In the genomic region with DNA sequence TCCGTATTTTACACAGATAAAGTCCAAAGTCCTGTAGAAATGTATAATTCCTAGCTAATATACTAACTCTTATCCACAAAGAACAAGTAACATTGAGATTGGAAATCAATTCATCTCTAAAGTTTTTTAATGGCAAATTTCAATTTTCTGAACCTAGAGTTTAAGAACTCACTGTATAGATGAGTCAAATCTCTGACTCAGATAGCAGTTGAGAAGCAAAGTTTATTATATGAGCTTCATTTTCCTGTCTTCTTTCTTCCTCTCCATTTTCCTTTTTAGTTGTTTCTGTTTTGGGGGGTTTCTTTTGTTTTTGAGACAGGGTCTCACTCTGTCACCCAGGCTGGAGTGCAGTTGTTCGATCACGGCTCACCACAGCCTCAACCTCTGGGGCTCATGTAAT, we compare ENCODE assay signal across 24 cellular contexts. TPM values are rescaled to one million over a fixed set of nuclear protein-coding genes. Genes with fewer than 3 reads are reported as not detected.
DNase-seq lines count a peak whose midpoint lies in the region; ATAC-seq, FAIRE-seq and TF ChIP-seq lines count a peak whose summit lies in the region.
"Had no signal": no experiment of that assay in that cellular context is flagged by ENCODE, and none has a peak within 500 bp of the region (broad histone marks: within the 10 kb centered on the region; RNA-seq: fewer than 3 reads in every experiment).

No MANE protein-coding gene starts in this region.

- H3K36me3 Mint-ChIP-seq in activated CD4-positive, alpha-beta T cell treated with anti-CD3 and anti-CD28 coated beads, Interleukin-2, amount 10 ng/mL, durations not matched to agents 7 days and 5 days (ENCODE audit: low read depth): peaks cover 89% of the 10 kb centered on the region
- peaks cover 44% of the 10 kb centered on the region for H3K36me3 Mint-ChIP-seq in astrocyte (ENCODE audit: low read depth, unreplicated experiment)
- no peaks in the 10 kb centered on the region for H3K36me3 Mint-ChIP-seq in T-helper 17 cell (ENCODE audit: low read depth)

- peaks cover 18% of the 10 kb centered on the region for H4K20me1 ChIP-seq in astrocyte (ENCODE audit: insufficient read depth, low read length)
- H4K20me1 ChIP-seq: BLaER1 treated with 17β-estradiol and CSF1 and Interleukin-3, amounts not matched to agents 10 nM and 100 nM had no signal

- ATAC-seq in T-helper 17 cell (no peak), HG03097 (IDR thresholded peaks at IDR 0.05; ENCODE audit: low FRiP score, unreplicated experiment) (no peak)

- no peak overlapping the region for H2AFZ ChIP-seq in astrocyte (ENCODE audit: low read depth, low read length)

- DNase-seq in activated CD4-positive, alpha-beta T cell treated with anti-CD3 and anti-CD28 coated beads, Interleukin-2, amount 10 ng/mL, durations not matched to agents 7 days and 5 days: no peak
- DNase-seq in activated CD4-positive, alpha-beta T cell treated with anti-CD3 and anti-CD28 coated beads, Interleukin-2, amount 50 U/mL, for 48 hours: no peak
- no peak for DNase-seq in astrocyte (ENCODE audit: low read depth)
- DNase-seq in T-helper 17 cell: no peak
- DNase-seq in activated naive CD4-positive, alpha-beta T cell treated with Interleukin-2 at 50 U/mL for 16 hours: no peak
- DNase-seq: activated effector memory CD4-positive, alpha-beta T cell treated with anti-CD3 and anti-CD28 coated beads, Interleukin-2, amount 50 U/mL, for 16 hours; DMS153; glutamatergic neuron; H7; KG1; NCI-H1092; NCI-H2107; NCI-H526 treated with DMSO at 0.1 percent for 48 hours; SIG-M5; T-helper 2 cell had no signal

- H3K27me3 Mint-ChIP-seq in activated CD4-positive, alpha-beta T cell treated with anti-CD3 and anti-CD28 coated beads, Interleukin-2, amount 10 ng/mL, durations not matched to agents 7 days and 5 days: no peaks in the 10 kb centered on the region
- no peaks in the 10 kb centered on the region for H3K27me3 Mint-ChIP-seq in astrocyte (ENCODE audit: low read depth, unreplicated experiment)
- H3K27me3 Mint-ChIP-seq in T-helper 17 cell: no peaks in the 10 kb centered on the region
- H3K27me3 Mint-ChIP-seq: dendritic cell treated with granulocyte-macrophage colony-stimulating factor and Interleukin-4, amounts not matched to agents 40 ng/mL and 50 ng/mL, for 4 days; memory B cell had no signal

- POLR2A ChIA-PET in activated CD4-positive, alpha-beta T cell treated with anti-CD3 and anti-CD28 coated beads, Interleukin-2, amount 10 ng/mL, durations not matched to agents 7 days and 5 days (lab: Charles Lee): no interaction called here

- no peaks in the 10 kb centered on the region for H3K9me3 Mint-ChIP-seq in activated CD4-positive, alpha-beta T cell treated with anti-CD3 and anti-CD28 coated beads, Interleukin-2, amount 10 ng/mL, durations not matched to agents 7 days and 5 days
- H3K9me3 Mint-ChIP-seq in astrocyte (ENCODE audit: unreplicated experiment): no peaks in the 10 kb centered on the region
- H3K9me3 Mint-ChIP-seq: dendritic cell treated with granulocyte-macrophage colony-stimulating factor and Interleukin-4, amounts not matched to agents 40 ng/mL and 50 ng/mL, for 4 days; memory B cell had no signal

- H3K79me2 ChIP-seq in astrocyte (ENCODE audit: insufficient read depth, low read length): no peaks in the 10 kb centered on the region

- H3K27ac ChIP-seq in astrocyte (ENCODE audit: low read depth, low read length) (no peak overlapping the region), muscle layer of colon (ENCODE audit: low read depth, low read length) (peak overlapping the region; percentile 62), stomach smooth muscle (ENCODE audit: low read length) (peak overlapping the region; percentile 81)
- H3K27ac ChIP-seq: 22Rv1; BLaER1 treated with 17β-estradiol and CSF1 and Interleukin-3, amounts not matched to agents 10 nM and 100 nM; epithelial cell of prostate; neutrophil had no signal

- CTCF ChIA-PET in activated CD4-positive, alpha-beta T cell treated with anti-CD3 and anti-CD28 coated beads, Interleukin-2, amount 10 ng/mL, durations not matched to agents 7 days and 5 days (lab: Charles Lee): interaction anchor here (0.8 to 1.5 kb wide), 3 partner anchors 10 to 103 kb away, joined by 3 to 4 read pairs (median 3); no protein-coding TSS in a partner anchor

- no peak for TF ChIP-seq CTCF in astrocyte (IDR thresholded peaks at IDR 0.05; ENCODE audit: insufficient read depth, low read depth, low read length)

- H3K4me3 Mint-ChIP-seq in activated CD4-positive, alpha-beta T cell treated with anti-CD3 and anti-CD28 coated beads, Interleukin-2, amount 10 ng/mL, durations not matched to agents 7 days and 5 days: no peak overlapping the region
- no peak overlapping the region for H3K4me3 Mint-ChIP-seq in astrocyte (ENCODE audit: unreplicated experiment)
- H3K4me3 Mint-ChIP-seq in T-helper 17 cell: no peak overlapping the region
- H3K4me3 Mint-ChIP-seq: dendritic cell treated with granulocyte-macrophage colony-stimulating factor and Interleukin-4, amounts not matched to agents 40 ng/mL and 50 ng/mL, for 4 days; memory B cell had no signal

- H3K4me3 ChIP-seq in astrocyte (ENCODE audit: insufficient read depth, low read depth, low read length) (no peak overlapping the region), muscle layer of colon (ENCODE audit: low read depth in 1 of 2, low read length in 2 of 2) (no peak overlapping the region), stomach smooth muscle (ENCODE audit: low read length in 2 of 2) (no peak overlapping the region)
- H3K4me3 ChIP-seq: BLaER1 treated with 17β-estradiol and CSF1 and Interleukin-3, amounts not matched to agents 10 nM and 100 nM had no signal

- peak overlapping the region; percentile 41 for H3K27ac Mint-ChIP-seq in activated CD4-positive, alpha-beta T cell treated with anti-CD3 and anti-CD28 coated beads, Interleukin-2, amount 10 ng/mL, durations not matched to agents 7 days and 5 days
- no peak overlapping the region for H3K27ac Mint-ChIP-seq in astrocyte (ENCODE audit: unreplicated experiment)
- H3K27ac Mint-ChIP-seq in T-helper 17 cell: no peak overlapping the region
- H3K27ac Mint-ChIP-seq: dendritic cell treated with granulocyte-macrophage colony-stimulating factor and Interleukin-4, amounts not matched to agents 40 ng/mL and 50 ng/mL, for 4 days; memory B cell had no signal

- no peaks in the 10 kb centered on the region for H3K9me3 ChIP-seq in astrocyte (ENCODE audit: insufficient read depth, low read depth, low read length)
- no peaks in the 10 kb centered on the region for H3K9me3 ChIP-seq in muscle layer of colon (ENCODE audit: low read length)
- no peaks in the 10 kb centered on the region for H3K9me3 ChIP-seq in stomach smooth muscle (ENCODE audit: control insufficient read depth in 2 of 2, low read length in 2 of 2)
- H3K9me3 ChIP-seq in T-helper 17 cell (ENCODE audit: control insufficient read depth, low read length, poor library complexity, severe bottlenecking): no peaks in the 10 kb centered on the region
- H3K9me3 ChIP-seq: BLaER1 treated with 17β-estradiol and CSF1 and Interleukin-3, amounts not matched to agents 10 nM and 100 nM; neutrophil had no signal

- peak overlapping the region; percentile 27 for H3K4me2 ChIP-seq in astrocyte (ENCODE audit: low read length)
- H3K4me2 ChIP-seq: BLaER1 treated with 17β-estradiol and CSF1 and Interleukin-3, amounts not matched to agents 10 nM and 100 nM had no signal

- H3K4me1 Mint-ChIP-seq in activated CD4-positive, alpha-beta T cell treated with anti-CD3 and anti-CD28 coated beads, Interleukin-2, amount 10 ng/mL, durations not matched to agents 7 days and 5 days: peaks cover 20% of the 10 kb centered on the region
- H3K4me1 Mint-ChIP-seq in astrocyte (ENCODE audit: low read depth, unreplicated experiment) (peaks cover 15% of the 10 kb centered on the region), T-helper 17 cell (no peaks in the 10 kb centered on the region)
- H3K4me1 Mint-ChIP-seq: memory B cell had no signal

- H3K4me1 ChIP-seq in astrocyte (ENCODE audit: insufficient read depth, low read length): peaks cover 12% of the 10 kb centered on the region
- H3K4me1 ChIP-seq in muscle layer of colon (ENCODE audit: insufficient read depth, low read length): peaks cover 68% of the 10 kb centered on the region
- H3K4me1 ChIP-seq in stomach smooth muscle (ENCODE audit: control insufficient read depth, insufficient read depth, low read length): peaks cover 48% of the 10 kb centered on the region

- H3K9ac ChIP-seq in astrocyte (ENCODE audit: low read length) (no peak overlapping the region), muscle layer of colon (ENCODE audit: low read length) (peak overlapping the region; percentile 27), stomach smooth muscle (ENCODE audit: low read length in 2 of 2) (no peak overlapping the region)
- H3K9ac ChIP-seq: BLaER1 treated with 17β-estradiol and CSF1 and Interleukin-3, amounts not matched to agents 10 nM and 100 nM had no signal

- H3K36me3 ChIP-seq in astrocyte (ENCODE audit: insufficient read depth, low read length) (peaks cover 62% of the 10 kb centered on the region), muscle layer of colon (ENCODE audit: insufficient read depth, low read length) (peaks cover 70% of the 10 kb centered on the region), stomach smooth muscle (ENCODE audit: control insufficient read depth in 2 of 2, insufficient read depth in 2 of 2, low read length in 2 of 2) (peaks cover 39 to 45% of the 10 kb centered on the region in 2 donors)
- H3K36me3 ChIP-seq: neutrophil had no signal

- H3K27me3 ChIP-seq in astrocyte (ENCODE audit: insufficient read depth, low read length) (no peaks in the 10 kb centered on the region), muscle layer of colon (ENCODE audit: control insufficient read depth in 1 of 2, insufficient read depth in 2 of 2, low read length in 2 of 2) (no peaks in the 10 kb centered on the region), stomach smooth muscle (ENCODE audit: control insufficient read depth in 1 of 2, insufficient read depth in 2 of 2, low read length in 2 of 2) (no peaks in the 10 kb centered on the region)
- H3K27me3 ChIP-seq: BLaER1 treated with 17β-estradiol and CSF1 and Interleukin-3, amounts not matched to agents 10 nM and 100 nM; neutrophil had no signal

- FAIRE-seq in astrocyte (lab: Jason Lieb, UNC): no peak

RNA-seq across cellular contexts. Expression of gene HEG1, which starts 51.6 kb away (rescaled TPM):
- 10 to 100 TPM; 26.6 to 30.4 TPM for total RNA-seq in activated CD4-positive, alpha-beta T cell treated with anti-CD3 and anti-CD28 coated beads, Interleukin-2, amount 10 ng/mL, durations not matched to agents 7 days and 5 days
- total RNA-seq in astrocyte (62.1 and 65.7 TPM in 2 replicates), T-helper 17 cell (10 to 100 TPM; 20.5 to 30.6 TPM)
